16 cellular contexts compared by ENCODE assay signal in the genomic region with DNA sequence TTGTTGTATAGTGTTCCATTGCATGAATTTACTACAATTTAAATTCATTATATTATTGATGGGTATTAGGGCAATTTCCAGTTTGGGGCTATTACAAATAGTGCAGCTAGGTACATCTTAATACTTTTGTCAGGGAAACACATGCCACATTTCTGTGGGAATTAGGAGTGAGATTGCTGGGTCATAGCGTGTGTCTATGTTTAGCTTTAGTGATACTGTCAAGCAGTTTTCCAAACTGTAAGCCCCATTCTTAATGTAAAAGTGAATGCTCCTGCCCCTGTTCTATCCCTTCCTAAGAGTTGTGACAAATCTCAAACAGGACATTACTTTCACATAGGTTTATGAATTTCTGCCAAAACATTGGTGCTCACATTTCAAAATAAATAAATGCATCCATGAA.
DNase-seq lines count a peak whose midpoint lies in the region; ATAC-seq and TF ChIP-seq lines count a peak whose summit lies in the region.
"Had no signal": no experiment of that assay in that cellular context is flagged by ENCODE, and none has a peak within 500 bp of the region (broad histone marks: within the 10 kb centered on the region; RNA-seq: fewer than 3 reads in every experiment).

No MANE protein-coding gene starts in this region.

- DNase-seq in GM23338 (ENCODE audit: low spot score): no peak
- no peak for DNase-seq in foreskin fibroblast
- no peak for DNase-seq in C1 segment of cervical spinal cord (lab: John Stamatoyannopoulos, UW)
- no peak for DNase-seq in HAP-1 (ENCODE audit: low spot score in 2 of 2)
- DNase-seq in activated T-cell treated with anti-CD3 and anti-CD28 coated beads, Interleukin-2, amount 50 U/mL, for 72 hours: no peak
- DNase-seq: activated gamma-delta T cell treated with Interleukin-2 at 50 U/mL for 16 hours; GDM1; NCI-H2029 treated with DMSO at 0.1 percent for 48 hours; NCI-H510A; right lobe of liver; stimulated activated CD4-positive, alpha-beta T cell treated with anti-CD3 and anti-CD28 coated beads, Interleukin-2, amount 100 ng/mL, for 24 hours had no signal

- no peaks in the 10 kb centered on the region; the same call in 1 of the 2 replicates for H3K9me2 ChIP-seq in GM23338 (ENCODE audit: insufficient read depth)

- no peaks in the 10 kb centered on the region for H3K27me3 Mint-ChIP-seq in GM23338 (ENCODE audit: insufficient read depth, low read depth, poor library complexity)
- peaks cover 6% of the 10 kb centered on the region for H3K27me3 Mint-ChIP-seq in activated T-cell treated with anti-CD3 and anti-CD28 coated beads, Interleukin-2, amount 50 U/mL, for 72 hours (ENCODE audit: low read depth)

- H3K36me3 Mint-ChIP-seq in GM23338 (ENCODE audit: low read depth): peaks cover 6% of the 10 kb centered on the region
- peaks cover 0 to 2% of the 10 kb centered on the region in 2 donors for H3K36me3 Mint-ChIP-seq in activated T-cell treated with anti-CD3 and anti-CD28 coated beads, Interleukin-2, amount 50 U/mL, for 72 hours (ENCODE audit: insufficient read depth in 2 of 2)
- H3K36me3 Mint-ChIP-seq: IgD-negative memory B cell had no signal

- H4K20me1 ChIP-seq in GM23338 (replicated peaks; ENCODE audit: insufficient read depth): no peaks in the 10 kb centered on the region

- H3K9ac ChIP-seq in skeletal muscle satellite cell (ENCODE audit: low read depth, low read length): peak overlapping the region; percentile 62

- H3K9me3 Mint-ChIP-seq in GM23338: peaks cover 11% of the 10 kb centered on the region
- peaks cover 4 to 5% of the 10 kb centered on the region in 2 donors for H3K9me3 Mint-ChIP-seq in activated T-cell treated with anti-CD3 and anti-CD28 coated beads, Interleukin-2, amount 50 U/mL, for 72 hours

- ATAC-seq in GM23338 (no peak), SK-N-SH treated with all-trans-retinoic acid at 6 μM for 48 hours (peak; percentile 45)
- no peak for ATAC-seq in activated T-cell treated with anti-CD3 and anti-CD28 coated beads, Interleukin-2, amount 50 U/mL, for 72 hours (replicated peaks in 1 of 2)
- ATAC-seq: right lobe of liver had no signal

- in situ Hi-C loops in HAP-1 (cut with MboI; ENCODE audit: low sequenced_read_pairs): no loop called here

- peak overlapping the region; percentile 43; the same call in 1 of the 2 replicates for H2AFZ ChIP-seq in GM23338

- H3K36me3 ChIP-seq in GM23338 (ENCODE audit: insufficient read depth) (no peaks in the 10 kb centered on the region), skeletal muscle satellite cell (ENCODE audit: insufficient read depth, low read length) (no peaks in the 10 kb centered on the region), HAP-1 (replicated peaks) (no peaks in the 10 kb centered on the region)
- H3K36me3 ChIP-seq: right lobe of liver had no signal

- H3K4me3 Mint-ChIP-seq in GM23338: no peak overlapping the region
- H3K4me3 Mint-ChIP-seq in activated T-cell treated with anti-CD3 and anti-CD28 coated beads, Interleukin-2, amount 50 U/mL, for 72 hours: no peak overlapping the region
- H3K4me3 Mint-ChIP-seq: IgD-negative memory B cell, neural crest cell had no signal

- no peak overlapping the region for H3K27ac ChIP-seq in GM23338 (ENCODE audit: low read depth)
- H3K27ac ChIP-seq: coronary artery, right lobe of liver had no signal

- H3K4me2 ChIP-seq in GM23338 (no peak overlapping the region), skeletal muscle satellite cell (ENCODE audit: low read length) (peak overlapping the region; percentile 75)

- TF ChIP-seq CTCF in GM23338 (conservative IDR thresholded peaks at IDR 0.05; ENCODE audit: low read depth in 2 of 2) (no peak), foreskin fibroblast (IDR thresholded peaks at IDR 0.05; ENCODE audit: low read depth, low read length) (no peak)

- no peaks in the 10 kb centered on the region for H3K79me2 ChIP-seq in GM23338 (replicated peaks; ENCODE audit: insufficient read depth)

- H3K4me3 ChIP-seq in GM23338: no peak overlapping the region
- peak overlapping the region; percentile 29 to 32 for H3K4me3 ChIP-seq in foreskin fibroblast (ENCODE audit: low read depth in 1 of 2, low read length in 2 of 2)
- H3K4me3 ChIP-seq in skeletal muscle satellite cell (ENCODE audit: low read length): peak overlapping the region; percentile 49
- H3K4me3 ChIP-seq in HAP-1: no peak overlapping the region
- H3K4me3 ChIP-seq: coronary artery, right lobe of liver had no signal

- no peaks in the 10 kb centered on the region for H3F3A ChIP-seq in GM23338 (replicated peaks; ENCODE audit: low read depth)

- H3K9me3 ChIP-seq in skeletal muscle satellite cell (replicated peaks; ENCODE audit: low read length) (no peaks in the 10 kb centered on the region), HAP-1 (no peaks in the 10 kb centered on the region; the same call in 1 of the 2 replicates)
- H3K9me3 ChIP-seq: right lobe of liver had no signal

- peaks cover under 1% of the 10 kb centered on the region; the same call in 1 of the 2 replicates for H3K4me1 ChIP-seq in GM23338 (ENCODE audit: insufficient read depth)
- peaks cover 32% of the 10 kb centered on the region for H3K4me1 ChIP-seq in skeletal muscle satellite cell (ENCODE audit: control insufficient read depth, insufficient read depth, low read length)
- no peaks in the 10 kb centered on the region for H3K4me1 ChIP-seq in HAP-1
- H3K4me1 ChIP-seq: right lobe of liver had no signal

- H3K4me1 Mint-ChIP-seq in GM23338: peaks cover 12% of the 10 kb centered on the region; the same call in 2 of the 3 replicates
- H3K4me1 Mint-ChIP-seq in activated T-cell treated with anti-CD3 and anti-CD28 coated beads, Interleukin-2, amount 50 U/mL, for 72 hours (ENCODE audit: low read depth): no peaks in the 10 kb centered on the region
- H3K4me1 Mint-ChIP-seq: IgD-negative memory B cell had no signal

- H3K27me3 ChIP-seq in GM23338 (ENCODE audit: insufficient read depth) (no peaks in the 10 kb centered on the region), skeletal muscle satellite cell (ENCODE audit: control insufficient read depth, insufficient read depth, low read length) (no peaks in the 10 kb centered on the region), HAP-1 (ENCODE audit: low read depth) (no peaks in the 10 kb centered on the region)
- H3K27me3 ChIP-seq: right lobe of liver had no signal

- H3K27ac Mint-ChIP-seq in GM23338: no peak overlapping the region
- no peak overlapping the region for H3K27ac Mint-ChIP-seq in activated T-cell treated with anti-CD3 and anti-CD28 coated beads, Interleukin-2, amount 50 U/mL, for 72 hours
- H3K27ac Mint-ChIP-seq: IgD-negative memory B cell had no signal

TF ChIP-seq in GM23338, 12 proteins besides CTCF, POLR2A, EP300 and RAD21 (continues in another document):
- TF ChIP-seq ZNF114 (CRISPR knock-in tag; IDR thresholded peaks at IDR 0.05): no peak
- no peak for TF ChIP-seq EZH2phosphoT487 (IDR thresholded peaks at IDR 0.05; ENCODE audit: unreplicated experiment)
- TF ChIP-seq, protein P1, sequence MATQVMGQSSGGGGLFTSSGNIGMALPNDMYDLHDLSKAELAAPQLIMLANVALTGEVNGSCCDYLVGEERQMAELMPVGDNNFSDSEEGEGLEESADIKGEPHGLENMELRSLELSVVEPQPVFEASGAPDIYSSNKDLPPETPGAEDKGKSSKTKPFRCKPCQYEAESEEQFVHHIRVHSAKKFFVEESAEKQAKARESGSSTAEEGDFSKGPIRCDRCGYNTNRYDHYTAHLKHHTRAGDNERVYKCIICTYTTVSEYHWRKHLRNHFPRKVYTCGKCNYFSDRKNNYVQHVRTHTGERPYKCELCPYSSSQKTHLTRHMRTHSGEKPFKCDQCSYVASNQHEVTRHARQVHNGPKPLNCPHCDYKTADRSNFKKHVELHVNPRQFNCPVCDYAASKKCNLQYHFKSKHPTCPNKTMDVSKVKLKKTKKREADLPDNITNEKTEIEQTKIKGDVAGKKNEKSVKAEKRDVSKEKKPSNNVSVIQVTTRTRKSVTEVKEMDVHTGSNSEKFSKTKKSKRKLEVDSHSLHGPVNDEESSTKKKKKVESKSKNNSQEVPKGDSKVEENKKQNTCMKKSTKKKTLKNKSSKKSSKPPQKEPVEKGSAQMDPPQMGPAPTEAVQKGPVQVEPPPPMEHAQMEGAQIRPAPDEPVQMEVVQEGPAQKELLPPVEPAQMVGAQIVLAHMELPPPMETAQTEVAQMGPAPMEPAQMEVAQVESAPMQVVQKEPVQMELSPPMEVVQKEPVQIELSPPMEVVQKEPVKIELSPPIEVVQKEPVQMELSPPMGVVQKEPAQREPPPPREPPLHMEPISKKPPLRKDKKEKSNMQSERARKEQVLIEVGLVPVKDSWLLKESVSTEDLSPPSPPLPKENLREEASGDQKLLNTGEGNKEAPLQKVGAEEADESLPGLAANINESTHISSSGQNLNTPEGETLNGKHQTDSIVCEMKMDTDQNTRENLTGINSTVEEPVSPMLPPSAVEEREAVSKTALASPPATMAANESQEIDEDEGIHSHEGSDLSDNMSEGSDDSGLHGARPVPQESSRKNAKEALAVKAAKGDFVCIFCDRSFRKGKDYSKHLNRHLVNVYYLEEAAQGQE (IDR thresholded peaks at IDR 0.05; ENCODE audit: unreplicated experiment): no peak

TF ChIP-seq in SK-N-SH treated with all-trans-retinoic acid at 6 μM for 48 hours, 23 proteins besides CTCF, POLR2A, EP300 and RAD21 (continues in another document):
- TF ChIP-seq, protein P2, sequence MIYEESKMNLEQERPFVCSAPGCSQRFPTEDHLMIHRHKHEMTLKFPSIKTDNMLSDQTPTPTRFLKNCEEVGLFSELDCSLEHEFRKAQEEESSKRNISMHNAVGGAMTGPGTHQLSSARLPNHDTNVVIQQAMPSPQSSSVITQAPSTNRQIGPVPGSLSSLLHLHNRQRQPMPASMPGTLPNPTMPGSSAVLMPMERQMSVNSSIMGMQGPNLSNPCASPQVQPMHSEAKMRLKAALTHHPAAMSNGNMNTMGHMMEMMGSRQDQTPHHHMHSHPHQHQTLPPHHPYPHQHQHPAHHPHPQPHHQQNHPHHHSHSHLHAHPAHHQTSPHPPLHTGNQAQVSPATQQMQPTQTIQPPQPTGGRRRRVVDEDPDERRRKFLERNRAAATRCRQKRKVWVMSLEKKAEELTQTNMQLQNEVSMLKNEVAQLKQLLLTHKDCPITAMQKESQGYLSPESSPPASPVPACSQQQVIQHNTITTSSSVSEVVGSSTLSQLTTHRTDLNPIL (CRISPR knock-in tag; IDR thresholded peaks at IDR 0.05; ENCODE audit: low read depth): no peak
- TF ChIP-seq GLIS3 (CRISPR knock-in tag; IDR thresholded peaks at IDR 0.05) (no peak), BACH2 (CRISPR knock-in tag; IDR thresholded peaks at IDR 0.05; ENCODE audit: borderline replicate concordance) (no peak), SNAI2 (CRISPR knock-in tag; IDR thresholded peaks at IDR 0.05) (no peak)

Comparison
In these comparisons a context has a peak if more than half of its experiments do, and no peak if none do; other contexts are left out.
1. H3K4me3 ChIP-seq: peak in foreskin fibroblast (2 of 2) and skeletal muscle satellite cell (single experiment); none in GM23338 (single experiment) and HAP-1 (single experiment).